Comparison of ENCODE assay signal across 26 cellular contexts in the genomic region with DNA sequence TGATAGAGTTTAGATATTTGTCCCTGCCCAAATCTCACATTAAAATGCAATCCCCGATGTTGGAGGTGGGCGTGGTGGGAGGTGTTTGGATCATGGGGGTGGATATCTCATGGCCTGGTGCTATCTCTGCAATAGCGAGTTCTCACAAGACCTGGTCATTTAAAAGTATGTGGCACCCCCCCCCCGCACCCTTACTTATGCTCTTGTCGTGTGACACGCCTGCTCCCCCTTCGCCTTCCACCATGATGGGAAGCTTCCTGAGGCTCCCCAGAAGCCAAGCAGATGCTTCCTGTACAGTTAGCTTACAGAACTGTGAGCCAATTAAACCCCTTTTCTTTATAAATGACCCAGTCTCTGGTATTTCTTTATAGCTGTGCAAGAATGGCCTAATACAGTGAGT.
"Had no signal": no experiment of that assay in that cellular context is flagged by ENCODE, and none has a peak within 500 bp of the region (broad histone marks: within the 10 kb centered on the region; RNA-seq: fewer than 3 reads in every experiment).

No MANE protein-coding gene starts in this region.

- H3K27ac ChIP-seq: epithelial cell of prostate, lower lobe of right lung, WERI-Rb-1 had no signal

- DNase-seq: activated CD4-positive, alpha-beta memory T cell treated with anti-CD3 and anti-CD28 coated beads for 36 hours; activated CD4-positive, alpha-beta T cell treated with anti-CD3 and anti-CD28 coated beads, Interleukin-2, amount 10 ng/mL, durations not matched to agents 24 days and 14 days; activated CD8-positive, alpha-beta memory T cell treated with anti-CD3 and anti-CD28 coated beads, Interleukin-2, amount 50 U/mL, for 4 hours; activated gamma-delta T cell treated with Interleukin-2 at 50 U/mL for 16 hours; activated naive CD4-positive, alpha-beta T cell treated with anti-CD3 and anti-CD28 coated beads, Interleukin-2, amount 50 U/mL, for 16 hours; activated T-cell treated with anti-CD3 and anti-CD28 coated beads, Interleukin-2, amount 50 U/mL, for 1 hour; amniotic stem cell; dermis blood vessel endothelial cell; effector CD4-positive, alpha-beta T cell; gastrocnemius medialis; hypothalamus; immature natural killer cell; kidney; lower lobe of right lung; mesenchymal stem cell; natural killer cell; SK-N-SH; stimulated activated CD4-positive, alpha-beta T cell treated with anti-CD3 and anti-CD28 coated beads, Interleukin-2, amount 100 ng/mL, for 24 hours; stimulated activated naive B cell treated with anti-CD40 and anti-IgM and Interleukin-4, amounts not matched to agents 10 μg/mL and 1 μg/mL and 100 μg/mL, for 72 hours; SW 1271; T-helper 9 cell; WERI-Rb-1 had no signal

- H3K36me3 ChIP-seq: lower lobe of right lung, WERI-Rb-1 had no signal

- H3K27me3 ChIP-seq: gastrocnemius medialis had no signal

- H3K9ac ChIP-seq: SK-N-SH had no signal

- H3K9me3 ChIP-seq: gastrocnemius medialis, lower lobe of right lung, SK-N-SH had no signal

- H3K4me3 ChIP-seq: gastrocnemius medialis, lower lobe of right lung, smooth muscle cell had no signal

- ATAC-seq: activated CD4-positive, CD25-positive, alpha-beta regulatory T cell treated with anti-CD3 and anti-CD28 coated beads, Interleukin-2, amount 50 U/mL, for 24 hours; activated T-helper 17 cell treated with anti-CD3 and anti-CD28 coated beads, Interleukin-2, amount 50 U/mL, for 72 hours; gastrocnemius medialis; lower lobe of right lung; natural killer cell; stimulated activated naive B cell treated with anti-CD40 and anti-IgM and Interleukin-4, amounts not matched to agents 10 μg/mL and 1 μg/mL and 100 μg/mL, for 72 hours had no signal
